Comparison of ENCODE assay signal across 8 cellular contexts in genomic region chr2:76599732-76600368, GRCh38.
A peak's percentile ranks its signal among the peaks of the same experiment; 100 is the strongest.
DNase-seq lines count a peak whose midpoint lies in the region; TF ChIP-seq lines count a peak whose summit lies in the region.

No MANE protein-coding gene starts in this region.

- no peak overlapping the region for H3K4me3 ChIP-seq in vagina

- no peak for TF ChIP-seq EP300 in Ishikawa (IDR thresholded peaks at IDR 0.05; ENCODE audit: borderline replicate concordance)

- no peaks in the 10 kb centered on the region for H3K27me3 ChIP-seq in vagina

- H3K9me3 ChIP-seq in vagina: no peaks in the 10 kb centered on the region

- no peaks in the 10 kb centered on the region for H3K36me3 ChIP-seq in vagina

- H3K4me1 ChIP-seq in vagina: no peaks in the 10 kb centered on the region

- TF ChIP-seq POLR2A in vagina (IDR thresholded peaks at IDR 0.05): no peak

- intact Hi-C loops in vagina (cut with DNase I): no loop called here

- DNase-seq in DMS79 treated with DMSO at 0.1 percent for 48 hours (lab: John Stamatoyannopoulos, UW) (peak; percentile 8), DMS79 (lab: John Stamatoyannopoulos, UW) (no peak), H4 (ENCODE audit: low spot score) (peak; percentile 94), NOMO-1 treated with dmso at 0.1 percent for 144 hours (lab: John Stamatoyannopoulos, UW; ENCODE audit: unreplicated experiment) (peak; percentile 25), cerebellum (ENCODE audit: low spot score) (peak; percentile 1), left kidney (ENCODE audit: low read depth, low spot score) (peak; percentile 93), vagina (ENCODE audit: extremely low spot score in 2 of 2) (no peak)

- TF ChIP-seq CTCF in vagina (IDR thresholded peaks at IDR 0.05): peak in 2 of 3 experiments; percentile 45 to 48

- peak; percentile 67 for TF ChIP-seq RAD21 in Ishikawa (IDR thresholded peaks at IDR 0.05; ENCODE audit: low read depth)

- H3K27ac ChIP-seq in vagina: no peak overlapping the region

TF ChIP-seq in Ishikawa, 13 proteins besides CTCF, POLR2A, EP300 and RAD21:
- TF ChIP-seq YY1 (IDR thresholded peaks at IDR 0.05; ENCODE audit: low read depth) (no peak), CREB1 (IDR thresholded peaks at IDR 0.05; ENCODE audit: low read depth) (no peak), ZBTB7A (IDR thresholded peaks at IDR 0.05; ENCODE audit: low read depth) (no peak), FOXM1 (IDR thresholded peaks at IDR 0.05; ENCODE audit: borderline replicate concordance, low read depth) (no peak), NFIC (IDR thresholded peaks at IDR 0.05) (no peak), TEAD4 (IDR thresholded peaks at IDR 0.05) (no peak), CEBPB (IDR thresholded peaks at IDR 0.05) (no peak), EGR1 (IDR thresholded peaks at IDR 0.05) (no peak), REST (IDR thresholded peaks at IDR 0.05; ENCODE audit: low read depth) (no peak), USF1 (IDR thresholded peaks at IDR 0.05) (no peak), TCF12 (IDR thresholded peaks at IDR 0.05; ENCODE audit: low read depth) (no peak), MAX (IDR thresholded peaks at IDR 0.05) (no peak), TAF1 (IDR thresholded peaks at IDR 0.05; ENCODE audit: low read depth) (no peak)
TF ChIP-seq in Ishikawa: peak in this region for 0.

Comparison
In these comparisons a context has a peak if more than half of its experiments do, and no peak if none do; other contexts are left out.
1. DNase-seq: peak in DMS79 treated with DMSO at 0.1 percent for 48 hours (single experiment), H4 (single experiment), NOMO-1 treated with dmso at 0.1 percent for 144 hours (single experiment), cerebellum (single experiment) and left kidney (single experiment); none in DMS79 (single experiment) and vagina (0 of 2).